ENCODE assay signal across 27 cellular contexts in genomic region chr4:178611062-178611461, GRCh38.
"Had no signal": no experiment of that assay in that cellular context is flagged by ENCODE, and none has a peak within 500 bp of the region (broad histone marks: within the 10 kb centered on the region; RNA-seq: fewer than 3 reads in every experiment).

No MANE protein-coding gene starts in this region.

- DNase-seq: islet precursor cell; left ventricle myocardium inferior; mesendoderm; naive B cell; natural killer cell; nephron progenitor cell; occipital lobe; stimulated activated CD4-positive, alpha-beta T cell treated with anti-CD3 and anti-CD28 coated beads, Interleukin-12 subunit alpha, Interleukin-12 subunit beta, amount 100 ng/mL, for 4 hours; stimulated activated CD4-positive, alpha-beta T cell treated with anti-CD3 and anti-CD28 coated beads, Interleukin-15, amount 100 ng/mL, for 24 hours; stimulated activated CD4-positive, alpha-beta T cell treated with anti-CD3 and anti-CD28 coated beads, Interleukin-2, amount 100 ng/mL, for 24 hours; stimulated activated CD4-positive, alpha-beta T cell treated with anti-CD3 and anti-CD28 coated beads, Interleukin-4, amount 100 ng/mL, for 1 hour; stimulated activated naive B cell treated with anti-CD40 and anti-IgM and Interleukin-4, amounts not matched to agents 10 μg/mL and 1 μg/mL and 100 μg/mL, for 72 hours; stimulated activated naive CD8-positive, alpha-beta T cell treated with anti-CD3 and anti-CD28 coated beads, Interleukin-15, Interleukin-2, amounts not matched to agents 100 U/mL and 50 U/mL, for 24 hours; stomach; testis; thyroid gland; transverse colon; upper lobe of left lung had no signal

- H3K27me3 ChIP-seq: neural progenitor cell, neutrophil, right atrium auricular region, stomach, testis, thyroid gland, transverse colon, upper lobe of left lung, vagina had no signal

- H3K36me3 ChIP-seq: left ventricle myocardium inferior, neural progenitor cell, neutrophil, right atrium auricular region, stomach, thyroid gland, transverse colon, upper lobe of left lung, vagina had no signal

- H3K27me3 Mint-ChIP-seq: naive B cell; stimulated activated naive B cell treated with anti-CD40 and anti-IgM and Interleukin-4, amounts not matched to agents 10 μg/mL and 1 μg/mL and 100 μg/mL, for 72 hours had no signal

- H3K9me3 Mint-ChIP-seq: mesothelial cell of epicardium, nephron progenitor cell, neural progenitor cell had no signal

- H3K79me2 ChIP-seq: parathyroid adenoma had no signal

- H3K36me3 Mint-ChIP-seq: mesothelial cell of epicardium; naive B cell; neural progenitor cell; stimulated activated naive B cell treated with anti-CD40 and anti-IgM and Interleukin-4, amounts not matched to agents 10 μg/mL and 1 μg/mL and 100 μg/mL, for 72 hours had no signal

- H3K4me3 Mint-ChIP-seq: mesothelial cell of epicardium; naive B cell; natural killer cell; nephron progenitor cell; neural progenitor cell; stimulated activated naive B cell treated with anti-CD40 and anti-IgM and Interleukin-4, amounts not matched to agents 10 μg/mL and 1 μg/mL and 100 μg/mL, for 72 hours had no signal

- H3K4me3 ChIP-seq: left ventricle myocardium inferior, lung, neural progenitor cell, right atrium auricular region, skin epidermis, stomach, testis, thyroid gland, transverse colon, upper lobe of left lung, vagina had no signal

- H3K4me1 ChIP-seq: left ventricle myocardium inferior, neural progenitor cell, parathyroid adenoma, right atrium auricular region, stomach, testis, thyroid gland, transverse colon, upper lobe of left lung, vagina had no signal

- H3K27ac Mint-ChIP-seq: mesothelial cell of epicardium; naive B cell; natural killer cell; nephron progenitor cell; neural progenitor cell; stimulated activated naive B cell treated with anti-CD40 and anti-IgM and Interleukin-4, amounts not matched to agents 10 μg/mL and 1 μg/mL and 100 μg/mL, for 72 hours had no signal

- H3K9ac ChIP-seq: neural progenitor cell, parathyroid adenoma had no signal

- H3K9me3 ChIP-seq: left ventricle myocardium inferior, neutrophil, right atrium auricular region, stomach, testis, thyroid gland, transverse colon, upper lobe of left lung, vagina had no signal

- H3K4me2 ChIP-seq: neural progenitor cell had no signal

- H3K27ac ChIP-seq: left ventricle myocardium inferior, neural progenitor cell, neutrophil, parathyroid adenoma, right atrium auricular region, skin epidermis, stomach, testis, thyroid gland, transverse colon, upper lobe of left lung, vagina had no signal

- ATAC-seq: natural killer cell; sciatic nerve; stimulated activated naive B cell treated with anti-CD40 and anti-IgM and Interleukin-4, amounts not matched to agents 10 μg/mL and 1 μg/mL and 100 μg/mL, for 72 hours; stimulated activated naive CD8-positive, alpha-beta T cell treated with anti-CD3 and anti-CD28 coated beads, Interleukin-15, Interleukin-2, amounts not matched to agents 100 U/mL and 50 U/mL, for 24 hours had no signal

- H3K4me1 Mint-ChIP-seq: naive B cell; natural killer cell; nephron progenitor cell; stimulated activated naive B cell treated with anti-CD40 and anti-IgM and Interleukin-4, amounts not matched to agents 10 μg/mL and 1 μg/mL and 100 μg/mL, for 72 hours had no signal

- H2AFZ ChIP-seq: neural progenitor cell, parathyroid adenoma had no signal
